In genomic region chr1:150272379-150272840, GRCh38 we compare ENCODE assay signal across 9 cellular contexts. TPM values are rescaled to one million over a fixed set of nuclear protein-coding genes. Genes with fewer than 3 reads are reported as not detected.
DNase-seq lines count a peak whose midpoint lies in the region; ATAC-seq, FAIRE-seq and TF ChIP-seq lines count a peak whose summit lies in the region.
"Had no signal": no experiment of that assay in that cellular context is flagged by ENCODE, and none has a peak within 500 bp of the region (broad histone marks: within the 10 kb centered on the region; RNA-seq: fewer than 3 reads in every experiment).

TSS of gene C1orf54 (plus strand) at chr1:150272790. CDS start at chr1:150272818, 28 bp downstream.

- peaks cover 14% of the 10 kb centered on the region for H3K79me2 ChIP-seq in Loucy (ENCODE audit: insufficient read depth, low read length)

- H3F3A ChIP-seq in Loucy (ENCODE audit: low read depth): no peaks in the 10 kb centered on the region

- FAIRE-seq in kidney (lab: Jason Lieb, UNC): no peak
- FAIRE-seq: bronchial epithelial cell had no signal

- H3K9ac ChIP-seq in Loucy (ENCODE audit: low read depth, low read length, poor library complexity, severe bottlenecking) (peak within 1 kb of the TSS; percentile 55), kidney (ENCODE audit: low read length in 2 of 2) (peak within 1 kb of the TSS; percentile 19 to 21)

- intact Hi-C loops in kidney (cut with DNase I): no loop called here
- intact Hi-C loops in naive thymus-derived CD4-positive, alpha-beta T cell (cut with micrococcal nuclease): no loop called here

- peaks cover 29% of the 10 kb centered on the region for H3K4me1 ChIP-seq in Loucy (ENCODE audit: insufficient read depth, low read length, poor library complexity, severe bottlenecking)
- peaks cover 5 to 13% of the 10 kb centered on the region in 2 donors for H3K4me1 ChIP-seq in kidney (ENCODE audit: control insufficient read depth in 1 of 2, insufficient read depth in 1 of 2, low read depth in 1 of 2, low read length in 2 of 2)
- peaks cover 0 to 38% (median 14%) of the 10 kb centered on the region in 4 donors for H3K4me1 ChIP-seq in tibial nerve
- H3K4me1 ChIP-seq in naive thymus-derived CD4-positive, alpha-beta T cell (ENCODE audit: control insufficient read depth in 2 of 2, insufficient read depth in 2 of 2, low read length in 2 of 2): peaks cover 7 to 11% of the 10 kb centered on the region in 2 donors

- H3K27me3 ChIP-seq in Loucy (ENCODE audit: insufficient read depth, low read length, poor library complexity, severe bottlenecking) (peaks cover 4% of the 10 kb centered on the region), tibial nerve (no peaks in the 10 kb centered on the region)
- no peaks in the 10 kb centered on the region for H3K27me3 ChIP-seq in naive thymus-derived CD4-positive, alpha-beta T cell (ENCODE audit: control insufficient read depth in 2 of 2, insufficient read depth in 2 of 2, low read length in 2 of 2)

- CTCF ChIA-PET in naive thymus-derived CD4-positive, alpha-beta T cell (lab: Charles Lee): interaction anchor here (1.9 kb wide), 1 partner anchor 16 kb away, joined by 9 read pairs; no protein-coding TSS in a partner anchor

- peaks cover 0 to 12% (median 1%) of the 10 kb centered on the region in 3 donors for H3K36me3 Mint-ChIP-seq in naive thymus-derived CD8-positive, alpha-beta T cell
- peaks cover 11 to 30% (median 14%) of the 10 kb centered on the region in 5 donors for H3K36me3 Mint-ChIP-seq in naive thymus-derived CD4-positive, alpha-beta T cell

- H3K9me3 Mint-ChIP-seq in naive thymus-derived CD8-positive, alpha-beta T cell: no peaks in the 10 kb centered on the region
- peaks cover 0 to 7% (median 0%) of the 10 kb centered on the region in 11 donors for H3K9me3 Mint-ChIP-seq in naive thymus-derived CD4-positive, alpha-beta T cell

- DNase-seq in cardiac fibroblast (ENCODE audit: low read depth in 2 of 2): peak; percentile 73
- DNase-seq in kidney: peak; percentile 82
- DNase-seq in tibial nerve (ENCODE audit: low spot score in 2 of 2): peak; percentile 63 to 74
- DNase-seq in naive thymus-derived CD8-positive, alpha-beta T cell: no peak
- DNase-seq in SW 1271 (lab: John Stamatoyannopoulos, UW): no peak
- DNase-seq in NCI-H1694 (lab: John Stamatoyannopoulos, UW): no peak
- DNase-seq in naive thymus-derived CD4-positive, alpha-beta T cell: no peak

- POLR2A ChIA-PET in naive thymus-derived CD8-positive, alpha-beta T cell (lab: Charles Lee): interaction anchor here (0.6 to 1.0 kb wide), 2 partner anchors 9 to 214 kb away, joined by 3 to 4 read pairs; no protein-coding TSS in a partner anchor
- POLR2A ChIA-PET in naive thymus-derived CD4-positive, alpha-beta T cell (lab: Charles Lee): interaction anchor here (1.3 to 1.7 kb wide), 2 partner anchors 9 to 91 kb away, joined by 3 to 4 read pairs; partner anchors contain the start of gene RPRD2

- H3K27me3 Mint-ChIP-seq in naive thymus-derived CD8-positive, alpha-beta T cell: peaks cover 0 to 2% (median 0%) of the 10 kb centered on the region in 5 donors
- no peaks in the 10 kb centered on the region for H3K27me3 Mint-ChIP-seq in naive thymus-derived CD4-positive, alpha-beta T cell

- H3K36me3 ChIP-seq in Loucy (ENCODE audit: insufficient read depth, low read length) (no peaks in the 10 kb centered on the region), kidney (ENCODE audit: control insufficient read depth in 1 of 2, insufficient read depth in 2 of 2, low read length in 2 of 2) (no peaks in the 10 kb centered on the region), tibial nerve (no peaks in the 10 kb centered on the region)
- H3K36me3 ChIP-seq in naive thymus-derived CD4-positive, alpha-beta T cell (ENCODE audit: control insufficient read depth in 2 of 3, insufficient read depth in 3 of 3, low read length in 3 of 3): peaks cover 0 to 9% (median 0%) of the 10 kb centered on the region in 3 experiments

- H4K20me1 ChIP-seq in Loucy (ENCODE audit: insufficient read depth, low read length, poor library complexity, severe bottlenecking): peaks cover 5% of the 10 kb centered on the region

- whole genome bisulfite sequencing in tibial nerve, 2 donors: 4 to 14% methylated on average over 5 of the region's 5 CpGs

- no peaks in the 10 kb centered on the region for H3K9me2 ChIP-seq in Loucy (replicated peaks; ENCODE audit: low read depth, low read length)

- TF ChIP-seq POLR2A in tibial nerve (IDR thresholded peaks at IDR 0.05): peak in 1 of 2 donors; percentile 11

- no peak for ATAC-seq in naive thymus-derived CD8-positive, alpha-beta T cell
- ATAC-seq in naive thymus-derived CD4-positive, alpha-beta T cell: no peak

- peak within 1 kb of the TSS in 1 of 10 donors; percentile 75 for H3K27ac Mint-ChIP-seq in naive thymus-derived CD8-positive, alpha-beta T cell
- H3K27ac Mint-ChIP-seq in naive thymus-derived CD4-positive, alpha-beta T cell: no peak within 1 kb of the TSS

- H3K4me1 Mint-ChIP-seq in naive thymus-derived CD8-positive, alpha-beta T cell: peaks cover 18 to 24% (median 20%) of the 10 kb centered on the region in 4 donors
- peaks cover 16 to 23% (median 20%) of the 10 kb centered on the region in 7 donors for H3K4me1 Mint-ChIP-seq in naive thymus-derived CD4-positive, alpha-beta T cell

- TF ChIP-seq EP300 in tibial nerve (IDR thresholded peaks at IDR 0.05): peak in 1 of 2 donors; percentile 38

- H3K9me3 ChIP-seq in Loucy (ENCODE audit: insufficient read depth, low read depth, low read length) (no peaks in the 10 kb centered on the region), kidney (ENCODE audit: control insufficient read depth in 1 of 2, low read length in 2 of 2) (no peaks in the 10 kb centered on the region), tibial nerve (no peaks in the 10 kb centered on the region)
- H3K9me3 ChIP-seq in naive thymus-derived CD4-positive, alpha-beta T cell (ENCODE audit: control insufficient read depth in 2 of 3, low read length in 3 of 3): no peaks in the 10 kb centered on the region

- H3K4me3 ChIP-seq in Loucy (ENCODE audit: low read length, poor library complexity, severe bottlenecking): peak within 1 kb of the TSS; percentile 51
- H3K4me3 ChIP-seq in cardiac fibroblast (replicated peaks in 1 of 2; ENCODE audit: low read depth in 2 of 2, low read length in 2 of 2): peak within 1 kb of the TSS in 1 of 2 donors; percentile 45
- peak within 1 kb of the TSS; percentile 28 to 57 for H3K4me3 ChIP-seq in kidney (ENCODE audit: low read length in 2 of 2)
- peak within 1 kb of the TSS in 1 of 4 donors; percentile 30 for H3K4me3 ChIP-seq in tibial nerve
- H3K4me3 ChIP-seq in naive thymus-derived CD4-positive, alpha-beta T cell (ENCODE audit: low read length): no peak within 1 kb of the TSS

- peak within 1 kb of the TSS; percentile 67 for H3K4me2 ChIP-seq in Loucy (ENCODE audit: low read depth, low read length, poor library complexity, severe bottlenecking)

- no peak for TF ChIP-seq CTCF in Loucy (conservative IDR thresholded peaks at IDR 0.05; ENCODE audit: low read length)
- TF ChIP-seq CTCF in cardiac fibroblast (IDR thresholded peaks at IDR 0.05; ENCODE audit: low read depth, low read length): peak; percentile 31
- no peak for TF ChIP-seq CTCF in kidney (IDR thresholded peaks at IDR 0.05; ENCODE audit: borderline replicate concordance, extremely low read depth, insufficient read depth)
- TF ChIP-seq CTCF in tibial nerve (IDR thresholded peaks at IDR 0.05): peak in 2 of 5 experiments; percentile 18 to 20

- H2AFZ ChIP-seq in Loucy (ENCODE audit: low read length): peak within 1 kb of the TSS; percentile 75

- H3K27ac ChIP-seq in kidney (ENCODE audit: low read depth in 2 of 2, low read length in 2 of 2) (peak within 1 kb of the TSS; percentile 48 to 49), tibial nerve (peak within 1 kb of the TSS; percentile 45 to 82 (median 62))
- no peak within 1 kb of the TSS for H3K27ac ChIP-seq in naive thymus-derived CD4-positive, alpha-beta T cell (ENCODE audit: low read depth, low read length)

- H3K4me3 Mint-ChIP-seq in naive thymus-derived CD8-positive, alpha-beta T cell: no peak within 1 kb of the TSS
- no peak within 1 kb of the TSS for H3K4me3 Mint-ChIP-seq in naive thymus-derived CD4-positive, alpha-beta T cell

RNA-seq across cellular contexts. Expression of gene C1orf54, which starts in this region (rescaled TPM):
- total RNA-seq in kidney (17.1 TPM), tibial nerve (10 to 100 TPM in 3 of 4 donors, 1 to 10 TPM in 1; 5.2 to 25.8 (median 14.1) TPM)
- polyA plus RNA-seq in kidney (ENCODE audit: insufficient read depth, low read depth, low replicate concordance): 67.2 TPM
- 1 to 10 TPM; 4.8 to 5.0 TPM for total RNA-seq in naive thymus-derived CD8-positive, alpha-beta T cell
- polyA plus RNA-seq in naive thymus-derived CD8-positive, alpha-beta T cell: 1 to 10 TPM; 1.8 to 4.7 (median 3.9) TPM
- total RNA-seq in naive thymus-derived CD4-positive, alpha-beta T cell: 1 to 10 TPM; 1.5 to 7.8 (median 4.3) TPM
- polyA plus RNA-seq in naive thymus-derived CD4-positive, alpha-beta T cell: 1 to 10 TPM; 2.7 to 5.6 TPM

Comparison
In these comparisons a context has a peak if more than half of its experiments do, and no peak if none do; other contexts are left out.
1. RNA of gene C1orf54 (polyA plus RNA-seq): 67.2 TPM in kidney (single experiment); 2.7 to 5.6 TPM in naive thymus-derived CD4-positive, alpha-beta T cell and 1.8 to 4.7 TPM in naive thymus-derived CD8-positive, alpha-beta T cell; every median in the first group is over 10 times any median in the second.
2. DNase-seq: peak in cardiac fibroblast (2 of 2), kidney (single experiment) and tibial nerve (2 of 2); none in naive thymus-derived CD8-positive, alpha-beta T cell (0 of 10), SW 1271 (0 of 2), NCI-H1694 (single experiment) and naive thymus-derived CD4-positive, alpha-beta T cell (0 of 9).